In genomic region chr15:40436892-40437753, GRCh38 we compare ENCODE assay signal across 8 cellular contexts. TPM values are rescaled to one million over a fixed set of nuclear protein-coding genes. Genes with fewer than 3 reads are reported as not detected.
DNase-seq lines count a peak whose midpoint lies in the region; ATAC-seq and TF ChIP-seq lines count a peak whose summit lies in the region.
"Had no signal": no experiment of that assay in that cellular context is flagged by ENCODE, and none has a peak within 500 bp of the region (broad histone marks: within the 10 kb centered on the region; RNA-seq: fewer than 3 reads in every experiment).

No MANE protein-coding gene starts in this region.

- H3K4me2 ChIP-seq in GM23338 (peak overlapping the region; percentile 100), neural cell (ENCODE audit: low read length) (no peak overlapping the region)

- H2AFZ ChIP-seq in GM23338 (peak overlapping the region; percentile 94), neural cell (ENCODE audit: low read depth, low read length) (no peak overlapping the region)

- H3K27me3 ChIP-seq in GM23338 (ENCODE audit: insufficient read depth) (peaks cover 38% of the 10 kb centered on the region), adipocyte (replicated peaks; ENCODE audit: control insufficient read depth, insufficient read depth, low read length) (peaks cover 29% of the 10 kb centered on the region), neural cell (ENCODE audit: insufficient read depth, low read depth, low read length) (peaks cover 60% of the 10 kb centered on the region)

- H3K4me1 Mint-ChIP-seq in GM23338: peaks cover 38% of the 10 kb centered on the region

- peak overlapping the region; percentile 94 for H3K4me3 Mint-ChIP-seq in GM23338

- peak overlapping the region; percentile 75; the same call in 1 of the 2 replicates for H3K27ac Mint-ChIP-seq in GM23338

- no peaks in the 10 kb centered on the region; the same call in 2 of the 3 replicates for H3K9me3 Mint-ChIP-seq in GM23338

- H4K20me1 ChIP-seq in GM23338 (replicated peaks; ENCODE audit: insufficient read depth) (no peaks in the 10 kb centered on the region), neural cell (ENCODE audit: insufficient read depth) (no peaks in the 10 kb centered on the region)

- ATAC-seq in GM23338 (peak; percentile 0), HG02970 (IDR thresholded peaks at IDR 0.05; ENCODE audit: low FRiP score, unreplicated experiment) (no peak)

- TF ChIP-seq RAD21 in neural cell (conservative IDR thresholded peaks at IDR 0.05): no peak

- no peak overlapping the region for H3K27ac ChIP-seq in GM23338 (ENCODE audit: low read depth)
- no peak overlapping the region for H3K27ac ChIP-seq in neural cell (ENCODE audit: low read length)
- H3K27ac ChIP-seq: transverse colon had no signal

- H3F3A ChIP-seq in GM23338 (replicated peaks; ENCODE audit: low read depth) (0 out of 2 replicates have a peak, but pooled peaks cover 9% of the 10 kb centered on the region), neural cell (ENCODE audit: insufficient read depth, low read length, poor library complexity, severe bottlenecking) (no peaks in the 10 kb centered on the region)

- H3K36me3 Mint-ChIP-seq in GM23338 (ENCODE audit: low read depth): no peaks in the 10 kb centered on the region; the same call in 2 of the 3 replicates

- TF ChIP-seq CTCF in GM23338 (conservative IDR thresholded peaks at IDR 0.05; ENCODE audit: low read depth in 2 of 2) (peak in 1 of 2 experiments; percentile 47; a peak in 2 of 4 replicates), neural cell (IDR thresholded peaks at IDR 0.05; ENCODE audit: poor library complexity, severe bottlenecking) (no peak)

- no peaks in the 10 kb centered on the region for H3K36me3 ChIP-seq in GM23338 (ENCODE audit: insufficient read depth)
- H3K36me3 ChIP-seq in adipocyte (ENCODE audit: control insufficient read depth, insufficient read depth, low read length, severe bottlenecking): no peaks in the 10 kb centered on the region
- no peaks in the 10 kb centered on the region for H3K36me3 ChIP-seq in neural cell (ENCODE audit: insufficient read depth, low read length)
- H3K36me3 ChIP-seq: transverse colon had no signal

- H3K4me3 ChIP-seq in GM23338 (peak overlapping the region; percentile 82), adipocyte (ENCODE audit: low read length) (peak overlapping the region; percentile 59), neural cell (ENCODE audit: low read length) (peak overlapping the region; percentile 53)

- no peak for TF ChIP-seq EP300 in neural cell (conservative IDR thresholded peaks at IDR 0.05; ENCODE audit: poor library complexity, severe bottlenecking)

- H3K9me3 ChIP-seq in adipocyte (ENCODE audit: control insufficient read depth, low read length) (no peaks in the 10 kb centered on the region), neural cell (ENCODE audit: low read length) (no peaks in the 10 kb centered on the region)
- H3K9me3 ChIP-seq: transverse colon had no signal

- peaks cover 45% of the 10 kb centered on the region for H3K27me3 Mint-ChIP-seq in GM23338 (ENCODE audit: insufficient read depth, low read depth, poor library complexity)

- peaks cover 7% of the 10 kb centered on the region for H3K79me2 ChIP-seq in GM23338 (replicated peaks; ENCODE audit: insufficient read depth)
- no peaks in the 10 kb centered on the region for H3K79me2 ChIP-seq in neural cell (replicated peaks; ENCODE audit: insufficient read depth, low read length)

- H3K4me1 ChIP-seq in GM23338 (ENCODE audit: insufficient read depth) (peaks cover 36% of the 10 kb centered on the region), adipocyte (ENCODE audit: control insufficient read depth, insufficient read depth, low read length) (peaks cover 19% of the 10 kb centered on the region)

- DNase-seq in GM23338 (ENCODE audit: low spot score) (peak; percentile 48), adipocyte (ENCODE audit: low read depth) (peak; percentile 22), NCI-H524 treated with DMSO at 0.1 percent for 48 hours (lab: John Stamatoyannopoulos, UW) (no peak), SW480 (ENCODE audit: low spot score) (no peak)
- DNase-seq: kidney had no signal

- H3K9ac ChIP-seq in adipocyte (ENCODE audit: low read length) (no peak overlapping the region), neural cell (ENCODE audit: low read length) (no peak overlapping the region)

- H3K9me2 ChIP-seq in GM23338 (ENCODE audit: insufficient read depth) (no peaks in the 10 kb centered on the region), neural cell (ENCODE audit: insufficient read depth, low read length) (no peaks in the 10 kb centered on the region)

TF ChIP-seq in GM23338, 12 proteins besides CTCF, POLR2A, EP300 and RAD21 (continues in another document):
- TF ChIP-seq ZNF114 (CRISPR knock-in tag; IDR thresholded peaks at IDR 0.05): no peak
- TF ChIP-seq CREB1 (CRISPR knock-in tag; IDR thresholded peaks at IDR 0.05; ENCODE audit: low read depth): no peak
- no peak for TF ChIP-seq ETS1 (IDR thresholded peaks at IDR 0.05)
- peak; percentile 9; the same call in 1 of the 2 replicates for TF ChIP-seq POLR2AphosphoS5 (IDR thresholded peaks at IDR 0.05; ENCODE audit: low read depth)
- no peak for TF ChIP-seq ZNF331 (CRISPR knock-in tag; IDR thresholded peaks at IDR 0.05; ENCODE audit: low read depth)

TF ChIP-seq in neural cell, 6 proteins besides CTCF, POLR2A, EP300 and RAD21:
- TF ChIP-seq SMC3 (conservative IDR thresholded peaks at IDR 0.05; ENCODE audit: poor library complexity) (no peak), POLR2AphosphoS5 (IDR thresholded peaks at IDR 0.05) (no peak), EZH2 (IDR thresholded peaks at IDR 0.05; ENCODE audit: borderline replicate concordance, insufficient read depth, low read length, poor library complexity, severe bottlenecking) (no peak), TAF1 (IDR thresholded peaks at IDR 0.05; ENCODE audit: low read depth) (no peak), MXI1 (conservative IDR thresholded peaks at IDR 0.05; ENCODE audit: poor library complexity, severe bottlenecking) (no peak)
- TF ChIP-seq, protein P1, sequence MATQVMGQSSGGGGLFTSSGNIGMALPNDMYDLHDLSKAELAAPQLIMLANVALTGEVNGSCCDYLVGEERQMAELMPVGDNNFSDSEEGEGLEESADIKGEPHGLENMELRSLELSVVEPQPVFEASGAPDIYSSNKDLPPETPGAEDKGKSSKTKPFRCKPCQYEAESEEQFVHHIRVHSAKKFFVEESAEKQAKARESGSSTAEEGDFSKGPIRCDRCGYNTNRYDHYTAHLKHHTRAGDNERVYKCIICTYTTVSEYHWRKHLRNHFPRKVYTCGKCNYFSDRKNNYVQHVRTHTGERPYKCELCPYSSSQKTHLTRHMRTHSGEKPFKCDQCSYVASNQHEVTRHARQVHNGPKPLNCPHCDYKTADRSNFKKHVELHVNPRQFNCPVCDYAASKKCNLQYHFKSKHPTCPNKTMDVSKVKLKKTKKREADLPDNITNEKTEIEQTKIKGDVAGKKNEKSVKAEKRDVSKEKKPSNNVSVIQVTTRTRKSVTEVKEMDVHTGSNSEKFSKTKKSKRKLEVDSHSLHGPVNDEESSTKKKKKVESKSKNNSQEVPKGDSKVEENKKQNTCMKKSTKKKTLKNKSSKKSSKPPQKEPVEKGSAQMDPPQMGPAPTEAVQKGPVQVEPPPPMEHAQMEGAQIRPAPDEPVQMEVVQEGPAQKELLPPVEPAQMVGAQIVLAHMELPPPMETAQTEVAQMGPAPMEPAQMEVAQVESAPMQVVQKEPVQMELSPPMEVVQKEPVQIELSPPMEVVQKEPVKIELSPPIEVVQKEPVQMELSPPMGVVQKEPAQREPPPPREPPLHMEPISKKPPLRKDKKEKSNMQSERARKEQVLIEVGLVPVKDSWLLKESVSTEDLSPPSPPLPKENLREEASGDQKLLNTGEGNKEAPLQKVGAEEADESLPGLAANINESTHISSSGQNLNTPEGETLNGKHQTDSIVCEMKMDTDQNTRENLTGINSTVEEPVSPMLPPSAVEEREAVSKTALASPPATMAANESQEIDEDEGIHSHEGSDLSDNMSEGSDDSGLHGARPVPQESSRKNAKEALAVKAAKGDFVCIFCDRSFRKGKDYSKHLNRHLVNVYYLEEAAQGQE (IDR thresholded peaks at IDR 0.05; ENCODE audit: borderline replicate concordance): no peak

RNA-seq across cellular contexts. Expression of gene BAHD1, which starts 3.6 kb away (rescaled TPM):
- 32.4 and 40.1 TPM in 2 replicates for total RNA-seq in GM23338 (2014; rRNA removed; shearing (Covaris generic))
- polyA plus RNA-seq in GM23338 (2016; fragmentation: Nextera tagmentation; extraction: Ambion mirVana): 11.2 and 11.6 TPM in 2 replicates
- 22.8 and 24.3 TPM in 2 replicates for polyA plus RNA-seq in neural cell
- polyA minus RNA-seq in neural cell: 20.4 and 25.1 TPM in 2 replicates

RNA-seq across cellular contexts. Expression of gene IVD, which starts 31.5 kb away (rescaled TPM):
- 64.0 and 75.4 TPM in 2 replicates for total RNA-seq in GM23338 (2014; rRNA removed; shearing (Covaris generic))
- 53.5 and 54.1 TPM in 2 replicates for polyA plus RNA-seq in GM23338 (2016; fragmentation: Nextera tagmentation; extraction: Ambion mirVana)
- polyA plus RNA-seq in neural cell: 28.6 and 36.1 TPM in 2 replicates
- 26.3 and 28.4 TPM in 2 replicates for polyA minus RNA-seq in neural cell

RNA-seq across cellular contexts. Expression of gene CHST14, which starts 33.7 kb away (rescaled TPM):
- 15.6 and 17.9 TPM in 2 replicates for total RNA-seq in GM23338 (2014; rRNA removed; shearing (Covaris generic))
- polyA plus RNA-seq in GM23338 (2016; fragmentation: Nextera tagmentation; extraction: Ambion mirVana): 8.4 and 10.0 TPM in 2 replicates
- polyA plus RNA-seq in neural cell: 0.56 and 0.71 TPM in 2 replicates
- polyA minus RNA-seq in neural cell: 1.2 and 1.4 TPM in 2 replicates

RNA-seq across cellular contexts. Expression of gene KNSTRN, which starts 54.6 kb away (rescaled TPM):
- total RNA-seq in GM23338 (2014; rRNA removed; shearing (Covaris generic)): 67.9 and 76.4 TPM in 2 replicates
- polyA plus RNA-seq in GM23338 (2016; fragmentation: Nextera tagmentation; extraction: Ambion mirVana) (62.7 and 80.4 TPM in 2 replicates), neural cell (34.6 and 38.3 TPM in 2 replicates)
- 38.2 and 38.8 TPM in 2 replicates for polyA minus RNA-seq in neural cell

Comparison
In these comparisons a context has a peak if more than half of its experiments do, and no peak if none do; other contexts are left out.
1. DNase-seq: peak in GM23338 (single experiment) and adipocyte (single experiment); none in NCI-H524 treated with DMSO at 0.1 percent for 48 hours (single experiment) and SW480 (single experiment).
2. Peak in every context shown above with its lines, with median percentiles within 50 percentile points of each other: H3K4me3 ChIP-seq.